17 cellular contexts compared by ENCODE assay signal in the genomic region with DNA sequence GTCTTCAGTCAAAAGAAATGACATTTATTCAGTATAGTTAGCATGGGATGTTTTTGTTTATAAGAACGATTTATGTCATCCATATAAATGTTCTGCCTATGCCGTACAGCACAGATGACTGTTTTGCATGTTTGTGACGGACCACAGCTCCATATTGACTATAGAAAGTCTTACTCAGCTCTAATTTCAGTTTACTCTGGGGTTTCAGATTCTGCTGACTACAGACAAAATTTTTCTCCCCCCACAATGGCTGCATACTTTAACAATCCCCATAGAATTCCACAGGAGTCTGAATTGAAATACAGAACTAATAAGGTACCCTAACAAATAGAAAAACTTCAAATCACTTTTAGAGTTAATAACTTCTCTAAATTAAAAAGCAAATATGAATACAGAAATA.
A peak's percentile ranks its signal among the peaks of the same experiment; 100 is the strongest.
DNase-seq lines count a peak whose midpoint lies in the region; ATAC-seq, FAIRE-seq and TF ChIP-seq lines count a peak whose summit lies in the region.
"Had no signal": no experiment of that assay in that cellular context is flagged by ENCODE, and none has a peak within 500 bp of the region (broad histone marks: within the 10 kb centered on the region; RNA-seq: fewer than 3 reads in every experiment).

No MANE protein-coding gene starts in this region.

- H4K5ac ChIP-seq in H1 (ENCODE audit: insufficient read length, low read depth, low read length) = no peak overlapping the region

- no peak overlapping the region for H3K4me3 ChIP-seq in A673 (ENCODE audit: low read depth, low read length, poor library complexity, severe bottlenecking)
- H3K4me3 ChIP-seq in OCI-LY3 (ENCODE audit: low read length) = peak overlapping the region; percentile 54
- H3K4me3 ChIP-seq in H1 (ENCODE audit: extremely low read depth in 1 of 4, insufficient read depth in 2 of 4, low read depth in 3 of 4, low read length in 4 of 4) = no peak overlapping the region
- H3K4me3 ChIP-seq in upper lobe of left lung = no peak overlapping the region
- H3K4me3 ChIP-seq in mammary epithelial cell (replicated peaks in 1 of 3; ENCODE audit: insufficient read depth in 1 of 3, low read depth in 2 of 3, low read length in 3 of 3) = no peak overlapping the region
- H3K4me3 ChIP-seq: GM23338 had no signal

- H3K23me2 ChIP-seq in H1 (ENCODE audit: low read depth, low read length) = no peaks in the 10 kb centered on the region

- 96% methylated on average over 3 of the region's 3 CpGs; no CpG with 5 or more reads in 1 of the 2 experiments for WGBS in H1 (ENCODE audit: extremely low coverage in 1 of 2, insufficient coverage in 1 of 2, insufficient read length in 1 of 2, insufficient replicate concordance in 2 of 2, low coverage in 1 of 2, low lambda C conversion rate in 2 of 2, missing lambda C conversion rate in 1 of 2), 2 experiments
- 89 to 93% methylated on average over 3 of the region's 3 CpGs for WGBS in upper lobe of left lung, 2 donors
- WGBS in mammary epithelial cell (ENCODE audit: low coverage, missing lambda C conversion rate) = 80% methylated on average over 3 of the region's 3 CpGs

- H3K56ac ChIP-seq in H1 (replicated peaks; ENCODE audit: insufficient read length, low read depth, low read length) = no peak overlapping the region

- H3K4ac ChIP-seq in H1 (replicated peaks; ENCODE audit: insufficient read length, low read depth, low read length) = no peak overlapping the region

- H3K27me3 ChIP-seq in A673 (replicated peaks; ENCODE audit: insufficient read depth, low read depth, low read length, poor library complexity) (no peaks in the 10 kb centered on the region), OCI-LY3 (ENCODE audit: low read depth, low read length) (no peaks in the 10 kb centered on the region), H1 (replicated peaks in 1 of 4; ENCODE audit: control insufficient read depth in 3 of 4, extremely low read depth in 1 of 4, insufficient read depth in 3 of 4, low read length in 3 of 4) (no peaks in the 10 kb centered on the region), upper lobe of left lung (no peaks in the 10 kb centered on the region), mammary epithelial cell (ENCODE audit: insufficient read depth, low read length) (no peaks in the 10 kb centered on the region)

- H3K18ac ChIP-seq in H1 (ENCODE audit: extremely low read depth, low read length) = no peak overlapping the region

- CTCF ChIA-PET in A673 (lab: Charles Lee) = no interaction called here
- CTCF ChIA-PET in H1 (lab: Charles Lee; ENCODE audit: partially characterized antibody) = no interaction called here
- CTCF ChIA-PET in mammary epithelial cell (lab: Charles Lee; ENCODE audit: low non-redundant PET) = no interaction called here

- no peak overlapping the region for H3K23ac ChIP-seq in H1 (ENCODE audit: insufficient read length)

- no peak overlapping the region for H2BK120ac ChIP-seq in H1 (replicated peaks; ENCODE audit: low read depth, low read length)

- TF ChIP-seq EP300 in H1 (IDR thresholded peaks at IDR 0.05; ENCODE audit: borderline replicate concordance in 1 of 2, low read depth in 2 of 2, low read length in 2 of 2) (no peak), upper lobe of left lung (IDR thresholded peaks at IDR 0.05) (no peak)

- no peak overlapping the region for H2BK5ac ChIP-seq in H1 (ENCODE audit: low read depth, low read length)

- H3K14ac ChIP-seq in H1 (ENCODE audit: insufficient read length) = no peak overlapping the region

- no peaks in the 10 kb centered on the region for H3K36me3 ChIP-seq in A673 (ENCODE audit: insufficient read depth, low read length, poor library complexity, severe bottlenecking)
- H3K36me3 ChIP-seq in OCI-LY3 (replicated peaks; ENCODE audit: low read depth, low read length) = no peaks in the 10 kb centered on the region
- H3K36me3 ChIP-seq in H1 (ENCODE audit: control insufficient read depth in 2 of 4, insufficient read depth in 4 of 4, low read length in 3 of 4) = no peaks in the 10 kb centered on the region
- no peaks in the 10 kb centered on the region for H3K36me3 ChIP-seq in upper lobe of left lung
- no peaks in the 10 kb centered on the region for H3K36me3 ChIP-seq in mammary epithelial cell (ENCODE audit: insufficient read depth, low read length)

- no peak overlapping the region for H2BK12ac ChIP-seq in H1 (ENCODE audit: low read depth, low read length)

- H2BK15ac ChIP-seq in H1 (ENCODE audit: low read length) = no peak overlapping the region

- H3K4me2 ChIP-seq in OCI-LY3 (ENCODE audit: low read length) (peak overlapping the region; percentile 70), H1 (ENCODE audit: insufficient read depth in 1 of 2, low read depth in 2 of 2, low read length in 2 of 2) (no peak overlapping the region), mammary epithelial cell (ENCODE audit: insufficient read depth, low read depth, low read length) (no peak overlapping the region)
- H3K4me2 ChIP-seq: GM23338 had no signal

- POLR2A ChIA-PET in A673 (lab: Charles Lee; ENCODE audit: low non-redundant PET) (no interaction called here), H1 (lab: Charles Lee; ENCODE audit: partially characterized antibody) (no interaction called here)

- no peaks in the 10 kb centered on the region for H3K79me1 ChIP-seq in H1 (ENCODE audit: low read depth, low read length)

- H4K20me1 ChIP-seq in OCI-LY3 (ENCODE audit: insufficient read depth, low read length) (peaks cover 4% of the 10 kb centered on the region; the same call in 1 of the 2 replicates), H1 (replicated peaks in 1 of 2; ENCODE audit: control insufficient read depth in 1 of 2, insufficient read depth in 2 of 2, low read length in 2 of 2) (no peaks in the 10 kb centered on the region), mammary epithelial cell (ENCODE audit: insufficient read depth, low read length) (no peaks in the 10 kb centered on the region)

- in situ Hi-C loops in mammary epithelial cell (cut with MboI; ENCODE audit: low sequenced_read_pairs in 2 of 2) = loop anchor here in 1 of 2 donors (25.0 kb wide), 1 partner anchor 637 kb away; no protein-coding TSS in a partner anchor

- no peak overlapping the region for H3K9ac ChIP-seq in OCI-LY3 (ENCODE audit: low read length)
- H3K9ac ChIP-seq in H1 (replicated peaks in 1 of 4; ENCODE audit: extremely low read depth in 1 of 4, low read depth in 3 of 4, low read length in 3 of 4) = no peak overlapping the region
- no peak overlapping the region for H3K9ac ChIP-seq in mammary epithelial cell (ENCODE audit: insufficient read depth, low read length)

- no peak overlapping the region for H2BK20ac ChIP-seq in H1 (ENCODE audit: low read length)

- TF ChIP-seq RAD21 in H1 (IDR thresholded peaks at IDR 0.05 in 1 of 2, conservative IDR thresholded peaks at IDR 0.05 in 1 of 2; ENCODE audit: low read depth in 2 of 2, low read length in 2 of 2) = no peak

- dilution Hi-C loops in mammary epithelial cell (cut with HindIII; ENCODE audit: low sequenced_read_pairs) = no loop called here

- no peak for FAIRE-seq in H1 (lab: Jason Lieb, UNC)
- FAIRE-seq in urothelium cell line (lab: Jason Lieb, UNC) = peak; percentile 53
- FAIRE-seq: D721Med, HTR-8/SVneo had no signal

- H3K4me1 ChIP-seq in A673 (ENCODE audit: insufficient read depth, low read length, poor library complexity, severe bottlenecking) (no peaks in the 10 kb centered on the region), OCI-LY3 (ENCODE audit: low read length) (peaks cover 41% of the 10 kb centered on the region), H1 (replicated peaks in 1 of 4; ENCODE audit: control insufficient read depth in 3 of 4, insufficient read depth in 4 of 4, low read length in 3 of 4) (no peaks in the 10 kb centered on the region), upper lobe of left lung (no peaks in the 10 kb centered on the region), mammary epithelial cell (ENCODE audit: insufficient read depth, low read length) (no peaks in the 10 kb centered on the region)
- H3K4me1 ChIP-seq: Caco-2 had no signal

- no peak for TF ChIP-seq POLR2A in H1 (IDR thresholded peaks at IDR 0.05; ENCODE audit: control extremely low read depth in 1 of 2, low read depth in 2 of 2, low read length in 2 of 2)
- TF ChIP-seq POLR2A in upper lobe of left lung (IDR thresholded peaks at IDR 0.05) = no peak

- intact Hi-C loops in A673 (cut with micrococcal nuclease; ENCODE audit: unreplicated experiment) = no loop called here
- intact Hi-C loops in mammary epithelial cell (cut with micrococcal nuclease) = no loop called here

- H3K9me3 ChIP-seq in A673 (ENCODE audit: low read depth, low read length, poor library complexity, severe bottlenecking) (no peaks in the 10 kb centered on the region), OCI-LY3 (ENCODE audit: insufficient read depth, low read length) (no peaks in the 10 kb centered on the region), H1 (ENCODE audit: insufficient read depth in 2 of 2, low read depth in 1 of 2, low read length in 1 of 2) (peaks cover 12 to 14% of the 10 kb centered on the region in 2 experiments; a peak in 3 of 4 replicates), upper lobe of left lung (peaks cover 0 to 8% (median 3%) of the 10 kb centered on the region in 4 donors), mammary epithelial cell (replicated peaks; ENCODE audit: insufficient read depth, low read length) (no peaks in the 10 kb centered on the region)

- ATAC-seq in HG03354 (IDR thresholded peaks at IDR 0.05; ENCODE audit: poor library complexity, severe bottlenecking, unreplicated experiment) = no peak
- ATAC-seq in upper lobe of left lung (ENCODE audit: low FRiP score in 2 of 2) = no peak
- ATAC-seq: GM23338, HCT116 had no signal

- H3K79me2 ChIP-seq in OCI-LY3 (ENCODE audit: low read length) (no peaks in the 10 kb centered on the region), H1 (ENCODE audit: control insufficient read depth in 1 of 2, insufficient read depth in 2 of 2, low read length in 2 of 2) (no peaks in the 10 kb centered on the region), mammary epithelial cell (ENCODE audit: insufficient read depth, low read length) (no peaks in the 10 kb centered on the region)

- peak; percentile 1 for DNase-seq in A673 (ENCODE audit: low spot score)
- no peak for DNase-seq in H1 (ENCODE audit: low read depth in 1 of 2, low spot score in 2 of 2)
- no peak for DNase-seq in urothelium cell line (ENCODE audit: low spot score)
- no peak for DNase-seq in upper lobe of left lung
- no peak for DNase-seq in mammary epithelial cell
- DNase-seq: AML-193; Caco-2; CD4-positive, alpha-beta T cell; H7; HFFc6 had no signal

- BruUV-seq in A673 (replicated peaks; lab: Mats Ljungman, UMichigan) (no TSS peak), mammary epithelial cell (replicated peaks; lab: Mats Ljungman, UMichigan) (no TSS peak)

- TF ChIP-seq CTCF in A673 (conservative IDR thresholded peaks at IDR 0.05; ENCODE audit: low read depth, low read length) = no peak
- no peak for TF ChIP-seq CTCF in OCI-LY3 (IDR thresholded peaks at IDR 0.05; ENCODE audit: low read depth, low read length)
- no peak for TF ChIP-seq CTCF in H1 (IDR thresholded peaks at IDR 0.05; ENCODE audit: control extremely low read depth in 1 of 3, insufficient read depth in 1 of 3, low read depth in 1 of 3, low read length in 3 of 3)
- TF ChIP-seq CTCF in upper lobe of left lung (IDR thresholded peaks at IDR 0.05) = no peak
- TF ChIP-seq CTCF in mammary epithelial cell (conservative IDR thresholded peaks at IDR 0.05 in 1 of 2, IDR thresholded peaks at IDR 0.05 in 1 of 2; ENCODE audit: extremely low read depth in 1 of 2, insufficient read depth in 1 of 2, low read depth in 1 of 2, low read length in 2 of 2) = no peak

- H3K27ac ChIP-seq in A673 (ENCODE audit: low read depth, low read length, poor library complexity, severe bottlenecking) = no peak overlapping the region
- no peak overlapping the region for H3K27ac ChIP-seq in OCI-LY3 (ENCODE audit: low read length)
- H3K27ac ChIP-seq in H1 (ENCODE audit: low read depth, low read length) = no peak overlapping the region
- no peak overlapping the region for H3K27ac ChIP-seq in upper lobe of left lung
- H3K27ac ChIP-seq in mammary epithelial cell (ENCODE audit: insufficient read depth, low read depth, low read length) = no peak overlapping the region
- H3K27ac ChIP-seq: C4-2B had no signal

- no peak overlapping the region for H2AK5ac ChIP-seq in H1 (ENCODE audit: low read depth, low read length)

- H4K91ac ChIP-seq in H1 (replicated peaks; ENCODE audit: insufficient read length, low read length) = no peak overlapping the region

- H4K8ac ChIP-seq in H1 (ENCODE audit: extremely low read depth, insufficient read depth, low read length) = no peak overlapping the region

- no peak overlapping the region for H2AFZ ChIP-seq in OCI-LY3 (ENCODE audit: low read depth, low read length)
- H2AFZ ChIP-seq in H1 (ENCODE audit: low read length) = no peak overlapping the region
- H2AFZ ChIP-seq in mammary epithelial cell (ENCODE audit: low read depth, low read length) = no peak overlapping the region
- H2AFZ ChIP-seq: GM23338 had no signal
